ENCODE assay signal across 15 cellular contexts in the genomic region with DNA sequence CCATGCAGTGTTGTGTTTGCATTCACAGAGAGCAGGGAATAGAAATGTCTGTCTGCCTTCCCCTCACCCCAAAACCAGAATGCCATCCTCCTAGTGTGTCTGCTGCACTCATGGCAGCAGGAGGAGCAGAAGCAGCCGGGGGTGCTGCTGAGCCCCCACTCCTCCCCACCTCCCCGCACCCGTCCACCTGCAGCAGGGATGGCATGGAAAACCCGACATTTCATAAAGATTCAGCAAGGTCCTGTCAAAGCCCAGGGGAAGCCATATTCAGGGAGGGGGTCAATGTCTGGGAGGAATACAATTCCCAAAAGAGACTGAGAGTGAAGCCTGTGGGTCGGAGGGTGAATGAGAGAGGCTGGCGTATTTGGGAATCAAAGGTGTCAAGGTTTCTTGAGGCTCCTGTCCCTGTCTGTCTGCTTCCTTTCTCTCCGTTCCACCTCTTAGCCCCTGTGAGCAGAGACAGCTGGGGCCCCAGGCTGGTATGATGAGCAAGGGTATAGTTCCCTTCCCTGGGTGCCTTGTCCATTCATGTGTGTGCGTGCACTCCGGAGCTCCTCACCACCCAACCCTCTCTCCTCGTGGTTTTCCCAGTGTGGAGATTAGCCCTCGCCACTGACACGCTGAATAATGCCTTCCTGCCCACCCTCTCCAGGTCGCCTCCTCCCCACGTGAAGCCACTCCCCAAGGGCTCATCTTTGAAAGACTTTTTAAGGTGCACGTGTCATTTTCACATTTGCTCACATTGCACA.
"Had no signal": no experiment of that assay in that cellular context is flagged by ENCODE, and none has a peak within 500 bp of the region (broad histone marks: within the 10 kb centered on the region; RNA-seq: fewer than 3 reads in every experiment).

No MANE protein-coding gene starts in this region.

- H3K4me3 Mint-ChIP-seq: activated T-helper 17 cell treated with anti-CD3 and anti-CD28 coated beads, Interleukin-2, amount 50 U/mL, for 72 hours; memory B cell; neural crest cell; stimulated activated effector memory CD8-positive, alpha-beta T cell treated with anti-CD3 and anti-CD28 coated beads, Interleukin-12 subunit alpha, Interleukin-12 subunit beta, amount 100 ng/mL, for 72 hours; T-helper 2 cell treated with Interferon-gamma antibody and Interleukin-4, amounts not matched to agents 5 μg/mL and 100 μg/mL, for 36 hours had no signal

- H3K36me3 Mint-ChIP-seq: memory B cell; stimulated activated effector memory CD8-positive, alpha-beta T cell treated with anti-CD3 and anti-CD28 coated beads, Interleukin-12 subunit alpha, Interleukin-12 subunit beta, amount 100 ng/mL, for 72 hours had no signal

- H3K9me3 Mint-ChIP-seq: activated T-helper 17 cell treated with anti-CD3 and anti-CD28 coated beads, Interleukin-2, amount 50 U/mL, for 72 hours; memory B cell; stimulated activated effector memory CD8-positive, alpha-beta T cell treated with anti-CD3 and anti-CD28 coated beads, Interleukin-12 subunit alpha, Interleukin-12 subunit beta, amount 100 ng/mL, for 72 hours; T-helper 2 cell treated with Interferon-gamma antibody and Interleukin-4, amounts not matched to agents 5 μg/mL and 100 μg/mL, for 36 hours had no signal

- H3K4me1 Mint-ChIP-seq: memory B cell had no signal

- H2AFZ ChIP-seq: parathyroid adenoma had no signal

- H3K9ac ChIP-seq: parathyroid adenoma had no signal

- H3K27ac ChIP-seq: epithelial cell of prostate, gastrocnemius medialis, left ventricle myocardium inferior, parathyroid adenoma had no signal

- H3K9me3 ChIP-seq: gastrocnemius medialis, left ventricle myocardium inferior had no signal

- H3K79me2 ChIP-seq: parathyroid adenoma had no signal

- DNase-seq: activated naive CD4-positive, alpha-beta T cell treated with Interleukin-2 at 50 U/mL for 16 hours; aorta; dermis blood vessel endothelial cell; gastrocnemius medialis; left ventricle myocardium inferior; stimulated activated CD4-positive, alpha-beta T cell treated with anti-CD3 and anti-CD28 coated beads, Interleukin-12 subunit alpha, Interleukin-12 subunit beta, amount 100 ng/mL, for 4 hours; stimulated activated CD4-positive, alpha-beta T cell treated with anti-CD3 and anti-CD28 coated beads, Interleukin-2, amount 100 ng/mL, for 24 hours had no signal

- H3K27ac Mint-ChIP-seq: activated T-helper 17 cell treated with anti-CD3 and anti-CD28 coated beads, Interleukin-2, amount 50 U/mL, for 72 hours; memory B cell; T-helper 2 cell treated with Interferon-gamma antibody and Interleukin-4, amounts not matched to agents 5 μg/mL and 100 μg/mL, for 36 hours had no signal

- H3K4me3 ChIP-seq: gastrocnemius medialis, left ventricle myocardium inferior had no signal

- ATAC-seq: activated T-helper 17 cell treated with anti-CD3 and anti-CD28 coated beads, Interleukin-2, amount 50 U/mL, for 72 hours; gastrocnemius medialis; stimulated activated effector memory CD8-positive, alpha-beta T cell treated with anti-CD3 and anti-CD28 coated beads, Interleukin-12 subunit alpha, Interleukin-12 subunit beta, amount 100 ng/mL, for 72 hours had no signal

- H3K36me3 ChIP-seq: gastrocnemius medialis, left ventricle myocardium inferior had no signal

- FAIRE-seq: islet of Langerhans had no signal
